17 cellular contexts compared by ENCODE assay signal in genomic region chr9:136061405-136061804, GRCh38. TPM values are rescaled to one million over a fixed set of nuclear protein-coding genes. Genes with fewer than 3 reads are reported as not detected.
DNase-seq lines count a peak whose midpoint lies in the region; ATAC-seq and TF ChIP-seq lines count a peak whose summit lies in the region.
"Had no signal": no experiment of that assay in that cellular context is flagged by ENCODE, and none has a peak within 500 bp of the region (broad histone marks: within the 10 kb centered on the region; RNA-seq: fewer than 3 reads in every experiment).

No MANE protein-coding gene starts in this region.

- no peak overlapping the region for H3K14ac ChIP-seq in neuronal stem cell (ENCODE audit: low read length)

- H3K79me1 ChIP-seq in neuronal stem cell (ENCODE audit: low read depth, low read length), result no peaks in the 10 kb centered on the region

- POLR2A ChIA-PET in RWPE1 (lab: Yijun Ruan, JAX; ENCODE audit: low non-redundant PET), result no interaction called here

- no peak overlapping the region for H3K18ac ChIP-seq in neuronal stem cell (ENCODE audit: low read length)

- H3K36me3 ChIP-seq in left ventricle myocardium inferior (peaks cover 11% of the 10 kb centered on the region), neuronal stem cell (replicated peaks in 1 of 2; ENCODE audit: control insufficient read depth in 2 of 2, insufficient read depth in 2 of 2, low read length in 2 of 2) (no peaks in the 10 kb centered on the region)
- H3K36me3 ChIP-seq: SJSA1 had no signal

- no peak overlapping the region for H2BK15ac ChIP-seq in neuronal stem cell (ENCODE audit: low read length)

- no peak overlapping the region for H2BK120ac ChIP-seq in neuronal stem cell (ENCODE audit: low read depth, low read length)

- ATAC-seq in left ventricle myocardium superior (no peak), GM18861 (IDR thresholded peaks at IDR 0.05; ENCODE audit: unreplicated experiment) (no peak), left colon (no peak), foreskin keratinocyte (no peak)

- no peak overlapping the region for H3K4me2 ChIP-seq in neuronal stem cell (ENCODE audit: insufficient read depth, low read length, poor library complexity, severe bottlenecking)

- H3K4me1 ChIP-seq in left ventricle myocardium inferior, result peaks cover 40% of the 10 kb centered on the region
- H3K4me1 ChIP-seq in neuronal stem cell (ENCODE audit: control insufficient read depth in 2 of 2, insufficient read depth in 1 of 2, low read depth in 1 of 2, low read length in 2 of 2), result peaks cover 6 to 11% of the 10 kb centered on the region in 2 donors
- peaks cover 7% of the 10 kb centered on the region for H3K4me1 ChIP-seq in foreskin keratinocyte

- DNase-seq in left ventricle myocardium inferior (peak; percentile 6), left ventricle myocardium superior (no peak), RWPE1 (ENCODE audit: low spot score) (no peak), neuronal stem cell (ENCODE audit: low spot score) (no peak), left colon (no peak), foreskin keratinocyte (no peak)
- DNase-seq: Calu3; CD4-positive, alpha-beta memory T cell; DMS53; GM23248; KBM-7; NCI-H1417 treated with DMSO at 0.1 percent for 48 hours; NCI-H2029; NCI-H2171 treated with DMSO at 0.1 percent for 48 hours; NCI-H446 treated with DMSO at 0.1 percent for 48 hours had no signal

- peak overlapping the region; percentile 39 for H3K23ac ChIP-seq in neuronal stem cell (ENCODE audit: low read depth, low read length, poor library complexity)

- no peak overlapping the region for H3K9ac ChIP-seq in neuronal stem cell (ENCODE audit: low read depth, low read length, poor library complexity)
- H3K9ac ChIP-seq: GM23248 had no signal

- H2AK5ac ChIP-seq in neuronal stem cell (ENCODE audit: low read depth, low read length), result no peak overlapping the region

- no peak overlapping the region for H4K91ac ChIP-seq in neuronal stem cell (ENCODE audit: low read depth, low read length, poor library complexity)

- H3K9me3 ChIP-seq in left ventricle myocardium inferior (replicated peaks) (no peaks in the 10 kb centered on the region), neuronal stem cell (replicated peaks in 1 of 2; ENCODE audit: control insufficient read depth in 2 of 2, insufficient read depth in 1 of 2, low read depth in 1 of 2, low read length in 2 of 2) (no peaks in the 10 kb centered on the region)
- H3K9me3 ChIP-seq: SJSA1 had no signal

- no peak overlapping the region for H4K8ac ChIP-seq in neuronal stem cell (ENCODE audit: low read depth, low read length)

- H2BK5ac ChIP-seq in neuronal stem cell (ENCODE audit: low read length), result no peak overlapping the region

- H2AFZ ChIP-seq in neuronal stem cell (ENCODE audit: low read length), result no peak overlapping the region
- H2AFZ ChIP-seq: GM23248 had no signal

- H3K4me3 ChIP-seq in left ventricle myocardium inferior (no peak overlapping the region), neuronal stem cell (ENCODE audit: low read length in 2 of 2) (no peak overlapping the region)
- H3K4me3 ChIP-seq: GM23248, SJSA1 had no signal

- CTCF ChIA-PET in RWPE1 (lab: Yijun Ruan, JAX), result interaction anchor here (1.0 kb wide), 1 partner anchor 94 kb away, joined by 3 read pairs; no protein-coding TSS in a partner anchor

- no peak overlapping the region for H3K27ac ChIP-seq in left ventricle myocardium inferior (replicated peaks)
- H3K27ac ChIP-seq in RWPE1, result peak overlapping the region; percentile 99
- no peak overlapping the region for H3K27ac ChIP-seq in neuronal stem cell (replicated peaks; ENCODE audit: low read length)
- no peak overlapping the region for H3K27ac ChIP-seq in foreskin keratinocyte
- H3K27ac ChIP-seq: GM23248, SJSA1 had no signal

- no peak overlapping the region for H3K4ac ChIP-seq in neuronal stem cell (ENCODE audit: low read length)

- H3K27me3 ChIP-seq in left ventricle myocardium inferior (ENCODE audit: low read depth) (no peaks in the 10 kb centered on the region), neuronal stem cell (ENCODE audit: control insufficient read depth in 3 of 3, insufficient read depth in 3 of 3, low read depth in 1 of 3, low read length in 3 of 3) (no peaks in the 10 kb centered on the region), foreskin keratinocyte (no peaks in the 10 kb centered on the region)
- H3K27me3 ChIP-seq: SJSA1 had no signal

- no CpG with 5 or more reads among the region's 11 CpGs for WGBS in neuronal stem cell (ENCODE audit: extremely low coverage in 2 of 2, insufficient read length in 2 of 2, insufficient replicate concordance in 1 of 2), 2 donors

- H2BK12ac ChIP-seq in neuronal stem cell (ENCODE audit: low read length), result no peak overlapping the region

- TF ChIP-seq CTCF in left ventricle myocardium inferior (IDR thresholded peaks at IDR 0.05; ENCODE audit: borderline replicate concordance), result no peak
- TF ChIP-seq CTCF in RWPE1 (conservative IDR thresholded peaks at IDR 0.05; ENCODE audit: low read depth), result no peak
- no peak for TF ChIP-seq CTCF in foreskin keratinocyte (conservative IDR thresholded peaks at IDR 0.05)

- intact Hi-C loops in left ventricle myocardium inferior (cut with micrococcal nuclease), result no loop called here
- intact Hi-C loops in left ventricle myocardium superior (cut with micrococcal nuclease), result no loop called here
- intact Hi-C loops in left colon (cut with DNase I, micrococcal nuclease), result no loop called here

RNA-seq across cellular contexts. Expression of gene NACC2, which starts 33.7 kb away (rescaled TPM):
- total RNA-seq in left ventricle myocardium inferior (29.5 TPM), left ventricle myocardium superior (39.1 TPM), left colon (10 to 100 TPM; 16.0 to 25.2 TPM), foreskin keratinocyte (8.3 and 9.7 TPM in 2 replicates)
- 4.9 TPM for polyA plus RNA-seq in neuronal stem cell (2013, experiment 1 of 2)
- 5.0 TPM for polyA plus RNA-seq in neuronal stem cell (2013, experiment 2 of 2)
- 2.4 and 2.6 TPM in 2 replicates for polyA plus RNA-seq in foreskin keratinocyte

RNA-seq across cellular contexts. Expression of gene TMEM250, which starts 57.3 kb away (rescaled TPM):
- 15.1 TPM for total RNA-seq in left ventricle myocardium inferior
- 16.6 TPM for total RNA-seq in left ventricle myocardium superior
- 23.6 TPM for polyA plus RNA-seq in neuronal stem cell (2013, experiment 1 of 2)
- 22.7 TPM for polyA plus RNA-seq in neuronal stem cell (2013, experiment 2 of 2)
- 10 to 100 TPM; 51.0 to 59.3 TPM for total RNA-seq in left colon
- total RNA-seq in foreskin keratinocyte, result 33.5 and 34.0 TPM in 2 replicates
- polyA plus RNA-seq in foreskin keratinocyte, result 28.3 and 28.7 TPM in 2 replicates
